ENCODE assay signal across 22 cellular contexts in the genomic region with DNA sequence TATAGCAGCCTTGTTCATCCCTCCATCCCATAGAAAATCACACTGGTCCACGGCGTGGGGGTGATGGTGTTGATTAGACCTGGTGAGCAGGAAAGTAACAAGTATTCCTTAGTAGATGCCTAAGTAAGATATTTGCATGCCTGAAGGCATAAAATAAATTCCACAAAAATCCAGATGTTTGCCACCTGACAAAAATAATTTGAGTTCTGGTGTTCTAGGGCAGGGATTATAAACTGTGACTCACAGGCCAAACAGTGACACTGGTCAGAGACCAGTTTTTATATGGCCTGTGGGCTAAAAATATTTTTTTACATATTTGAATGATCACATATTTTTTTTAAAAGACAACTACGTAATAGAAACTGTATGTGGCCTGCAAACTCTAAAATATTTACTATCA.
"Had no signal": no experiment of that assay in that cellular context is flagged by ENCODE, and none has a peak within 500 bp of the region (broad histone marks: within the 10 kb centered on the region; RNA-seq: fewer than 3 reads in every experiment).

No MANE protein-coding gene starts in this region.

- H3K27ac ChIP-seq: esophagus muscularis mucosa, neural progenitor cell, ovary, psoas muscle, skin epidermis, upper lobe of right lung had no signal

- H3K27me3 ChIP-seq: esophagus muscularis mucosa, neural progenitor cell, ovary, upper lobe of right lung had no signal

- DNase-seq: activated CD4-positive, alpha-beta T cell treated with anti-CD3 and anti-CD28 coated beads, Interleukin-2, amount 10 ng/mL, durations not matched to agents 7 days and 5 days; activated CD4-positive, CD25-positive, alpha-beta regulatory T cell; activated CD8-positive, alpha-beta memory T cell treated with anti-CD3 and anti-CD28 coated beads, Interleukin-2, amount 50 U/mL, for 48 hours; activated gamma-delta T cell; activated T-cell treated with anti-CD3 and anti-CD28 coated beads, Interleukin-2, amount 50 U/mL, for 48 hours; cerebellar nuclear complex; effector CD8-positive, alpha-beta T cell; mesenchymal stem cell; mucosa of descending colon; naive thymus-derived CD4-positive, alpha-beta T cell; ovary; psoas muscle; right cardiac atrium; T-cell; T-helper 9 cell; upper lobe of right lung had no signal

- H3K27me3 Mint-ChIP-seq: T-cell had no signal

- H3K27ac Mint-ChIP-seq: activated CD4-positive, alpha-beta T cell treated with anti-CD3 and anti-CD28 coated beads, Interleukin-2, amount 10 ng/mL, durations not matched to agents 7 days and 5 days; activated naive CD4-positive, alpha-beta T cell treated with anti-CD3 and anti-CD28 coated beads, Interleukin-2, amount 50 U/mL, for 24 hours; naive thymus-derived CD4-positive, alpha-beta T cell; neural progenitor cell; T-cell had no signal

- H3K4me2 ChIP-seq: neural progenitor cell had no signal

- H3K4me1 ChIP-seq: esophagus muscularis mucosa, psoas muscle, upper lobe of right lung had no signal

- H2AFZ ChIP-seq: neural progenitor cell had no signal

- H3K9me3 Mint-ChIP-seq: activated CD4-positive, alpha-beta T cell treated with anti-CD3 and anti-CD28 coated beads, Interleukin-2, amount 10 ng/mL, durations not matched to agents 7 days and 5 days; activated naive CD4-positive, alpha-beta T cell treated with anti-CD3 and anti-CD28 coated beads, Interleukin-2, amount 50 U/mL, for 24 hours; neural progenitor cell had no signal

- H3K36me3 Mint-ChIP-seq: activated naive CD4-positive, alpha-beta T cell treated with anti-CD3 and anti-CD28 coated beads, Interleukin-2, amount 50 U/mL, for 24 hours; naive thymus-derived CD4-positive, alpha-beta T cell; neural progenitor cell; T-cell had no signal

- H3K36me3 ChIP-seq: esophagus muscularis mucosa, neural progenitor cell, ovary, thoracic aorta, upper lobe of right lung had no signal

- FAIRE-seq: bronchial epithelial cell had no signal

- H3K4me3 ChIP-seq: esophagus muscularis mucosa, mucosa of descending colon, neural progenitor cell, ovary, psoas muscle, skin epidermis, thoracic aorta, upper lobe of right lung had no signal

- ATAC-seq: naive thymus-derived CD4-positive, alpha-beta T cell; psoas muscle; right cardiac atrium; T-cell; upper lobe of right lung had no signal

- H3K4me3 Mint-ChIP-seq: activated CD4-positive, alpha-beta T cell treated with anti-CD3 and anti-CD28 coated beads, Interleukin-2, amount 10 ng/mL, durations not matched to agents 7 days and 5 days; activated naive CD4-positive, alpha-beta T cell treated with anti-CD3 and anti-CD28 coated beads, Interleukin-2, amount 50 U/mL, for 24 hours; naive thymus-derived CD4-positive, alpha-beta T cell; neural progenitor cell; T-cell had no signal

- H3K9me3 ChIP-seq: esophagus muscularis mucosa, mucosa of descending colon, ovary, psoas muscle, thoracic aorta, upper lobe of right lung had no signal

- H3K9ac ChIP-seq: neural progenitor cell had no signal

- H3K4me1 Mint-ChIP-seq: activated CD4-positive, alpha-beta T cell treated with anti-CD3 and anti-CD28 coated beads, Interleukin-2, amount 10 ng/mL, durations not matched to agents 7 days and 5 days; activated naive CD4-positive, alpha-beta T cell treated with anti-CD3 and anti-CD28 coated beads, Interleukin-2, amount 50 U/mL, for 24 hours; naive thymus-derived CD4-positive, alpha-beta T cell; neural progenitor cell; T-cell had no signal
